ENCODE assay signal across 29 cellular contexts in genomic region chr1:208885046-208885445, GRCh38.
DNase-seq lines count a peak whose midpoint lies in the region; ATAC-seq, FAIRE-seq and TF ChIP-seq lines count a peak whose summit lies in the region.
"Had no signal": no experiment of that assay in that cellular context is flagged by ENCODE, and none has a peak within 500 bp of the region (broad histone marks: within the 10 kb centered on the region; RNA-seq: fewer than 3 reads in every experiment).

No MANE protein-coding gene starts in this region.

- no peak overlapping the region for H3K27ac ChIP-seq in pancreas
- H3K27ac ChIP-seq in endodermal cell (ENCODE audit: low read depth, low read length), result no peak overlapping the region
- H3K27ac ChIP-seq: 22Rv1, adrenal gland, body of pancreas, dorsolateral prefrontal cortex, neutrophil, stomach, tibial artery had no signal

- no peak overlapping the region for H3K9ac ChIP-seq in endodermal cell (ENCODE audit: extremely low read depth, low read length, poor library complexity, severe bottlenecking)

- H3K4me3 ChIP-seq in bronchial epithelial cell (ENCODE audit: low read depth, low read length) (no peak overlapping the region), pancreas (no peak overlapping the region), endodermal cell (ENCODE audit: low read length) (no peak overlapping the region)
- H3K4me3 ChIP-seq: adrenal gland, body of pancreas, dorsolateral prefrontal cortex, stomach, tibial artery had no signal

- H3K36me3 ChIP-seq in bronchial epithelial cell (ENCODE audit: control insufficient read depth, insufficient read depth, low read length) (no peaks in the 10 kb centered on the region), pancreas (no peaks in the 10 kb centered on the region), endodermal cell (ENCODE audit: control insufficient read depth, insufficient read depth, low read length) (no peaks in the 10 kb centered on the region)
- H3K36me3 ChIP-seq: adrenal gland, neutrophil, stomach, tibial artery had no signal

- H3K4me3 Mint-ChIP-seq in type B pancreatic cell (peak overlapping the region; percentile 30), endodermal cell (no peak overlapping the region)
- H3K4me3 Mint-ChIP-seq: activated naive CD4-positive, alpha-beta T cell treated with anti-CD3 and anti-CD28 coated beads for 36 hours; activated T-helper 1 cell treated with anti-CD3 and anti-CD28 coated beads, Interleukin-12 subunit alpha, Interleukin-12 subunit beta, Interleukin-2, Interleukin-4 antibody, amounts not matched to agents 30 ng/mL and 10 ng/mL and 1 ng/mL, durations not matched to agents 14 hours and 24 hours and 36 hours; T-helper 1 cell treated with Interleukin-12 subunit alpha and Interleukin-12 subunit beta and Interleukin-4 antibody, amounts not matched to agents 30 μg/mL and 1 μg/mL, for 36 hours had no signal

- H3K4me1 Mint-ChIP-seq in type B pancreatic cell (ENCODE audit: unreplicated experiment) (peaks cover 23% of the 10 kb centered on the region), endodermal cell (peaks cover 4% of the 10 kb centered on the region)

- H3K27me3 Mint-ChIP-seq in type B pancreatic cell (peaks cover 6% of the 10 kb centered on the region), endodermal cell (ENCODE audit: insufficient read depth) (no peaks in the 10 kb centered on the region)
- H3K27me3 Mint-ChIP-seq: progenitor cell of endocrine pancreas had no signal

- FAIRE-seq in bronchial epithelial cell (lab: Jason Lieb, UNC) (no peak), pancreas (lab: Jason Lieb, UNC) (no peak)
- FAIRE-seq: GM18507, TTC549 had no signal

- H3K9me3 ChIP-seq in pancreas, result no peaks in the 10 kb centered on the region
- H3K9me3 ChIP-seq in endodermal cell (ENCODE audit: control insufficient read depth, low read length), result no peaks in the 10 kb centered on the region
- H3K9me3 ChIP-seq: adrenal gland, body of pancreas, neutrophil, stomach, tibial artery had no signal

- DNase-seq in NCI-H510A treated with DMSO at 0.1 percent for 48 hours (lab: John Stamatoyannopoulos, UW) (peak; percentile 32), NCI-H510A (lab: John Stamatoyannopoulos, UW) (no peak), bronchial epithelial cell (ENCODE audit: low read depth) (peak; percentile 39), left kidney (ENCODE audit: low read depth, low spot score) (peak; percentile 27), type B pancreatic cell (ENCODE audit: extremely low spot score, unreplicated experiment) (no peak), NCI-H446 (lab: John Stamatoyannopoulos, UW) (no peak), pancreas (no peak), endodermal cell (no peak)
- DNase-seq: activated CD4-positive, alpha-beta T cell treated with anti-CD3 and anti-CD28 coated beads, Interleukin-2, amount 50 U/mL, for 48 hours; activated naive CD4-positive, alpha-beta T cell treated with anti-CD3 and anti-CD28 coated beads for 36 hours; adrenal gland; body of pancreas; dorsolateral prefrontal cortex; mesendoderm; NCI-H1092 treated with DMSO at 0.1 percent for 48 hours; NCI-H1694 treated with DMSO at 0.1 percent for 48 hours; NCI-H446 treated with DMSO at 0.1 percent for 48 hours; OCI-M1; stimulated activated CD4-positive, alpha-beta T cell treated with anti-CD3 and anti-CD28 coated beads, Interleukin-4, amount 100 ng/mL, for 1 hour; stomach; tibial artery had no signal

- peak overlapping the region; percentile 3 for H3K27ac Mint-ChIP-seq in type B pancreatic cell
- no peak overlapping the region for H3K27ac Mint-ChIP-seq in endodermal cell
- H3K27ac Mint-ChIP-seq: activated naive CD4-positive, alpha-beta T cell treated with anti-CD3 and anti-CD28 coated beads for 36 hours; activated T-helper 1 cell treated with anti-CD3 and anti-CD28 coated beads, Interleukin-12 subunit alpha, Interleukin-12 subunit beta, Interleukin-2, Interleukin-4 antibody, amounts not matched to agents 30 ng/mL and 10 ng/mL and 1 ng/mL, durations not matched to agents 14 hours and 24 hours and 36 hours; progenitor cell of endocrine pancreas; T-helper 1 cell treated with Interleukin-12 subunit alpha and Interleukin-12 subunit beta and Interleukin-4 antibody, amounts not matched to agents 30 μg/mL and 1 μg/mL, for 36 hours had no signal

- H3K36me3 Mint-ChIP-seq in type B pancreatic cell, result no peaks in the 10 kb centered on the region
- no peaks in the 10 kb centered on the region for H3K36me3 Mint-ChIP-seq in endodermal cell (ENCODE audit: low read depth)

- H3K4me1 ChIP-seq in pancreas (no peaks in the 10 kb centered on the region), endodermal cell (ENCODE audit: control insufficient read depth, insufficient read depth, low read length) (peaks cover 3% of the 10 kb centered on the region)
- H3K4me1 ChIP-seq: adrenal gland, body of pancreas, stomach had no signal

- H3K27me3 ChIP-seq in bronchial epithelial cell (ENCODE audit: control insufficient read depth, insufficient read depth, low read length) (no peaks in the 10 kb centered on the region), pancreas (no peaks in the 10 kb centered on the region), endodermal cell (ENCODE audit: control insufficient read depth, insufficient read depth, low read length, poor library complexity, severe bottlenecking) (no peaks in the 10 kb centered on the region)
- H3K27me3 ChIP-seq: adrenal gland, body of pancreas, neutrophil, stomach, tibial artery had no signal

- TF ChIP-seq CTCF in bronchial epithelial cell (IDR thresholded peaks at IDR 0.05; ENCODE audit: insufficient read depth, low read length, severe bottlenecking), result no peak
- TF ChIP-seq CTCF in type B pancreatic cell (conservative IDR thresholded peaks at IDR 0.05), result no peak
- TF ChIP-seq CTCF in pancreas (IDR thresholded peaks at IDR 0.05), result no peak
- no peak for TF ChIP-seq CTCF in endodermal cell (conservative IDR thresholded peaks at IDR 0.05)

- H3K9me3 Mint-ChIP-seq in type B pancreatic cell (peaks cover 6% of the 10 kb centered on the region), endodermal cell (no peaks in the 10 kb centered on the region)
- H3K9me3 Mint-ChIP-seq: activated naive CD4-positive, alpha-beta T cell treated with anti-CD3 and anti-CD28 coated beads for 36 hours; activated T-helper 1 cell treated with anti-CD3 and anti-CD28 coated beads, Interleukin-12 subunit alpha, Interleukin-12 subunit beta, Interleukin-2, Interleukin-4 antibody, amounts not matched to agents 30 ng/mL and 10 ng/mL and 1 ng/mL, durations not matched to agents 14 hours and 24 hours and 36 hours; T-helper 1 cell treated with Interleukin-12 subunit alpha and Interleukin-12 subunit beta and Interleukin-4 antibody, amounts not matched to agents 30 μg/mL and 1 μg/mL, for 36 hours had no signal

- 29 to 49% methylated on average over 2 of the region's 2 CpGs for WGBS in pancreas, 2 donors
- 89% methylated on average over 2 of the region's 2 CpGs; no CpG with 5 or more reads in 1 of the 2 experiments for WGBS in endodermal cell (ENCODE audit: insufficient coverage in 1 of 2, insufficient read length in 1 of 2), 2 experiments

- intact Hi-C loops in pancreas (cut with DNase I), result no loop called here

- no peak for ATAC-seq in pancreas
- ATAC-seq: body of pancreas, left lobe of liver had no signal

Comparison
In these comparisons a context has a peak if more than half of its experiments do, and no peak if none do; other contexts are left out.
1. DNase-seq: peak in NCI-H510A treated with DMSO at 0.1 percent for 48 hours (single experiment), bronchial epithelial cell (single experiment) and left kidney (single experiment); none in NCI-H510A (single experiment), type B pancreatic cell (single experiment), NCI-H446 (0 of 2), pancreas (0 of 6) and endodermal cell (single experiment).